8 cellular contexts compared by ENCODE assay signal in genomic region chr4:138910914-138911336, GRCh38.
DNase-seq lines count a peak whose midpoint lies in the region; ATAC-seq, FAIRE-seq and TF ChIP-seq lines count a peak whose summit lies in the region.

No MANE protein-coding gene starts in this region.

- H3K9me3 Mint-ChIP-seq in T-cell, result no peaks in the 10 kb centered on the region

- peak overlapping the region; percentile 82 for H3K27ac ChIP-seq in colonic mucosa
- H3K27ac ChIP-seq in HepG2 (ENCODE audit: extremely low read length, insufficient read depth, low read length), result no peak overlapping the region
- peak overlapping the region; percentile 73 for H3K27ac ChIP-seq in suprapubic skin

- TF ChIP-seq CTCF in colonic mucosa (IDR thresholded peaks at IDR 0.05) (no peak), HepG2 (CRISPR knock-in tag; IDR thresholded peaks at IDR 0.05) (no peak), suprapubic skin (IDR thresholded peaks at IDR 0.05) (no peak)

- peak overlapping the region; percentile 39; the same call in 1 of the 2 replicates for H3K4me2 ChIP-seq in HepG2 (ENCODE audit: low read depth, low read length)

- no peaks in the 10 kb centered on the region for H4K20me1 ChIP-seq in HepG2 (ENCODE audit: insufficient read depth, low read length)

- TF ChIP-seq POLR2A in HepG2 (IDR thresholded peaks at IDR 0.05; ENCODE audit: insufficient read depth in 1 of 2, low read depth in 2 of 2, low read length in 2 of 2), result no peak
- TF ChIP-seq POLR2A in suprapubic skin (IDR thresholded peaks at IDR 0.05), result no peak

- H3K4me1 Mint-ChIP-seq in T-cell, result no peaks in the 10 kb centered on the region

- H3K4me3 Mint-ChIP-seq in T-cell, result no peak overlapping the region

- no peaks in the 10 kb centered on the region for H3K9me3 ChIP-seq in colonic mucosa
- no peaks in the 10 kb centered on the region for H3K9me3 ChIP-seq in HepG2 (ENCODE audit: low read length)
- H3K9me3 ChIP-seq in suprapubic skin, result no peaks in the 10 kb centered on the region

- DNase-seq in EL, result peak; percentile 22
- peak; percentile 12 for DNase-seq in NCI-H446 treated with DMSO at 0.1 percent for 48 hours (lab: John Stamatoyannopoulos, UW)
- peak; percentile 74 for DNase-seq in colonic mucosa
- peak; percentile 55 for DNase-seq in HepG2 (ENCODE audit: low spot score)
- DNase-seq in suprapubic skin (ENCODE audit: low spot score in 2 of 2), result peak; percentile 82 to 89
- DNase-seq in T-cell, result no peak

- no peaks in the 10 kb centered on the region for H3K36me3 Mint-ChIP-seq in T-cell

- no peak overlapping the region for H2AFZ ChIP-seq in HepG2 (ENCODE audit: low read length)

- H3K4me3 ChIP-seq in colonic mucosa (no peak overlapping the region), HepG2 (replicated peaks in 1 of 3; ENCODE audit: insufficient read depth in 1 of 3, low read depth in 2 of 3, low read length in 3 of 3) (no peak overlapping the region), suprapubic skin (no peak overlapping the region)

- no peaks in the 10 kb centered on the region for H3K36me3 ChIP-seq in colonic mucosa
- H3K36me3 ChIP-seq in HepG2 (replicated peaks in 1 of 2; ENCODE audit: control insufficient read depth in 1 of 2, insufficient read depth in 2 of 2, low read length in 2 of 2), result no peaks in the 10 kb centered on the region
- H3K36me3 ChIP-seq in suprapubic skin, result no peaks in the 10 kb centered on the region

- no peak for FAIRE-seq in HepG2 (lab: Jason Lieb, UNC)

- H3K4me1 ChIP-seq in colonic mucosa (peaks cover 5% of the 10 kb centered on the region), HepG2 (ENCODE audit: insufficient read depth, low read length) (peaks cover 18% of the 10 kb centered on the region), suprapubic skin (peaks cover 21% of the 10 kb centered on the region)

- H3K27me3 Mint-ChIP-seq in T-cell, result peaks cover 0 to 3% of the 10 kb centered on the region in 2 donors

- POLR2A ChIA-PET in HepG2 (lab: Yijun Ruan, JAX) (no interaction called here), T-cell (lab: Charles Lee) (interaction anchor here in 1 of 2 donors (0.5 kb wide), 1 partner anchor 11 kb away, joined by 9 read pairs; no protein-coding TSS in a partner anchor)

- TF ChIP-seq EP300 in HepG2 (IDR thresholded peaks at IDR 0.05; ENCODE audit: low read depth in 2 of 2, low read length in 2 of 2), result no peak
- TF ChIP-seq EP300 in HepG2 (CRISPR knock-in tag; IDR thresholded peaks at IDR 0.05; ENCODE audit: borderline replicate concordance), result no peak
- TF ChIP-seq EP300 in suprapubic skin (IDR thresholded peaks at IDR 0.05), result no peak

- H3K9ac ChIP-seq in colonic mucosa (ENCODE audit: low read depth in 2 of 2, low read length in 2 of 2) (peak overlapping the region; percentile 58 to 64), HepG2 (ENCODE audit: insufficient read depth, low read depth, low read length) (no peak overlapping the region)

- H3K79me2 ChIP-seq in HepG2 (ENCODE audit: insufficient read depth, low read length), result no peaks in the 10 kb centered on the region

- 17% methylated on average over 5 of the region's 12 CpGs for WGBS in HepG2 (ENCODE audit: low lambda C conversion rate)
- WGBS in suprapubic skin, result 18% methylated on average over 12 of the region's 12 CpGs

- CTCF ChIA-PET in HepG2 (lab: Yijun Ruan, JAX; ENCODE audit: low intra/inter-chr PET ratio, low total read pairs), result no interaction called here
- CTCF ChIA-PET in T-cell (lab: Charles Lee), result no interaction called here

- intact Hi-C loops in colonic mucosa (cut with DNase I), result no loop called here
- intact Hi-C loops in HepG2 (cut with micrococcal nuclease; ENCODE audit: unreplicated experiment), result no loop called here

- no TSS peak for BruUV-seq in HepG2 (replicated peaks; lab: Mats Ljungman, UMichigan)

- no peak overlapping the region for H3K27ac Mint-ChIP-seq in T-cell

- no peak for TF ChIP-seq RAD21 in HepG2 (CRISPR knock-in tag; IDR thresholded peaks at IDR 0.05)

- H3K27me3 ChIP-seq in colonic mucosa (no peaks in the 10 kb centered on the region), HepG2 (ENCODE audit: control insufficient read depth in 1 of 2, insufficient read depth in 2 of 2, low read length in 2 of 2) (peaks cover 2 to 7% of the 10 kb centered on the region in 2 experiments; a peak in 1 of 5 replicates), suprapubic skin (no peaks in the 10 kb centered on the region)

- in situ Hi-C loops in HepG2 (cut with HindIII; ENCODE audit: extremely low pct_ligation_motif_present, low pct_unique_long_range_greater_than_20kb), result no loop called here

- peak; percentile 95 for ATAC-seq in HepG2
- no peak for ATAC-seq in HG02759 (IDR thresholded peaks at IDR 0.05; ENCODE audit: unreplicated experiment)
- ATAC-seq in GM18907 (IDR thresholded peaks at IDR 0.05; ENCODE audit: unreplicated experiment), result no peak
- ATAC-seq in T-cell (replicated peaks in 1 of 4), result no peak

TF ChIP-seq in HepG2, 621 proteins besides CTCF, POLR2A, EP300 and RAD21 (continues in another document):
- TF ChIP-seq, protein P1, sequence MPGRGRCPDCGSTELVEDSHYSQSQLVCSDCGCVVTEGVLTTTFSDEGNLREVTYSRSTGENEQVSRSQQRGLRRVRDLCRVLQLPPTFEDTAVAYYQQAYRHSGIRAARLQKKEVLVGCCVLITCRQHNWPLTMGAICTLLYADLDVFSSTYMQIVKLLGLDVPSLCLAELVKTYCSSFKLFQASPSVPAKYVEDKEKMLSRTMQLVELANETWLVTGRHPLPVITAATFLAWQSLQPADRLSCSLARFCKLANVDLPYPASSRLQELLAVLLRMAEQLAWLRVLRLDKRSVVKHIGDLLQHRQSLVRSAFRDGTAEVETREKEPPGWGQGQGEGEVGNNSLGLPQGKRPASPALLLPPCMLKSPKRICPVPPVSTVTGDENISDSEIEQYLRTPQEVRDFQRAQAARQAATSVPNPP (CRISPR knock-in tag; IDR thresholded peaks at IDR 0.05), result no peak
- TF ChIP-seq CBX1 (IDR thresholded peaks at IDR 0.05; ENCODE audit: low read depth) (no peak), SALL1 (CRISPR knock-in tag; IDR thresholded peaks at IDR 0.05) (0 out of 2 replicates have a peak, but pooled peaks have one; percentile 12), RFX1 (IDR thresholded peaks at IDR 0.05) (peak; percentile 73), RNF2 (conservative IDR thresholded peaks at IDR 0.05; ENCODE audit: low read depth) (no peak), HHEX (CRISPR knock-in tag; IDR thresholded peaks at IDR 0.05) (no peak), NR2C2 (CRISPR knock-in tag; IDR thresholded peaks at IDR 0.05; ENCODE audit: borderline replicate concordance) (no peak), FOXK1 (CRISPR knock-in tag; IDR thresholded peaks at IDR 0.05; ENCODE audit: borderline replicate concordance, low read depth) (0 out of 2 replicates have a peak, but pooled peaks have one; percentile 15), ZNF543 (CRISPR knock-in tag; IDR thresholded peaks at IDR 0.05) (no peak), JDP2 (CRISPR knock-in tag; IDR thresholded peaks at IDR 0.05; ENCODE audit: borderline replicate concordance) (no peak), PRDM10 (CRISPR knock-in tag; IDR thresholded peaks at IDR 0.05; ENCODE audit: low read depth) (no peak), ZNF431 (CRISPR knock-in tag; IDR thresholded peaks at IDR 0.05; ENCODE audit: borderline replicate concordance, low read depth) (no peak), ELF3 (CRISPR knock-in tag; IDR thresholded peaks at IDR 0.05) (peak; percentile 65; the same call in 1 of the 2 replicates), XRCC5 (optimal IDR thresholded peaks at IDR 0.05; ENCODE audit: low read length) (peak; percentile 23)
- TF ChIP-seq, protein P2, sequence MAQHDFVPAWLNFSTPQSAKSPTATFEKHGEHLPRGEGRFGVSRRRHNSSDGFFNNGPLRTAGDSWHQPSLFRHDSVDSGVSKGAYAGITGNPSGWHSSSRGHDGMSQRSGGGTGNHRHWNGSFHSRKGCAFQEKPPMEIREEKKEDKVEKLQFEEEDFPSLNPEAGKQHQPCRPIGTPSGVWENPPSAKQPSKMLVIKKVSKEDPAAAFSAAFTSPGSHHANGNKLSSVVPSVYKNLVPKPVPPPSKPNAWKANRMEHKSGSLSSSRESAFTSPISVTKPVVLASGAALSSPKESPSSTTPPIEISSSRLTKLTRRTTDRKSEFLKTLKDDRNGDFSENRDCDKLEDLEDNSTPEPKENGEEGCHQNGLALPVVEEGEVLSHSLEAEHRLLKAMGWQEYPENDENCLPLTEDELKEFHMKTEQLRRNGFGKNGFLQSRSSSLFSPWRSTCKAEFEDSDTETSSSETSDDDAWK (CRISPR knock-in tag; IDR thresholded peaks at IDR 0.05), result no peak

Comparison
In these comparisons a context has a peak if more than half of its experiments do, and no peak if none do; other contexts are left out.
1. DNase-seq: peak in EL (single experiment), NCI-H446 treated with DMSO at 0.1 percent for 48 hours (single experiment), colonic mucosa (single experiment), HepG2 (single experiment) and suprapubic skin (2 of 2); none in T-cell (0 of 34).